4 cellular contexts compared by ENCODE assay signal in the genomic region with DNA sequence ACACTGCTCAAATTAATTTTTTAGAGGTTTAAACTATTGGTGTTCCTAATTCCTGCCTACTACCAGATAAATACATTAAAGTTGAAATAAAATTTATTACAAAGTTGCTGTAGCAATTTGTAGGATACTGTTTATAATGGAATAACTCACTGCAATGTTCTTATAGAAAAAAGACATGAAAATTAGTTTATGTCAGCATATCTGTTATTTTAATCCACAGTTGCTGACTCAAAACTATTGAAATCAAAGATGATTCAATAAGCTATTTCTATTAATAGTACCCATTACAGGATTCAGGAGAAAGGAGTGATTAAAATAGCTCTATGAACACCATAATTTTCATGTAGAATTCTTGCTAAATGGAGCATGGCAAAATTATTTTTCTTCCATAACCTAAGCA.
TF ChIP-seq lines count a peak whose summit lies in the region.

No MANE protein-coding gene starts in this region.

TF ChIP-seq in SK-N-SH treated with all-trans-retinoic acid at 6 μM for 48 hours, 23 proteins besides CTCF, POLR2A, EP300 and RAD21 (continues in another document):
- TF ChIP-seq GLIS3 (CRISPR knock-in tag; IDR thresholded peaks at IDR 0.05), result no peak
- TF ChIP-seq ZNF70 (CRISPR knock-in tag; IDR thresholded peaks at IDR 0.05), result no peak
- TF ChIP-seq BACH2 (CRISPR knock-in tag; IDR thresholded peaks at IDR 0.05; ENCODE audit: borderline replicate concordance), result no peak
- TF ChIP-seq ARNTL (CRISPR knock-in tag; IDR thresholded peaks at IDR 0.05; ENCODE audit: borderline replicate concordance, low read depth), result no peak
- no peak for TF ChIP-seq RARB (CRISPR knock-in tag; IDR thresholded peaks at IDR 0.05)
- TF ChIP-seq TCF4 (CRISPR knock-in tag; IDR thresholded peaks at IDR 0.05; ENCODE audit: borderline replicate concordance), result no peak
- TF ChIP-seq, protein P1, sequence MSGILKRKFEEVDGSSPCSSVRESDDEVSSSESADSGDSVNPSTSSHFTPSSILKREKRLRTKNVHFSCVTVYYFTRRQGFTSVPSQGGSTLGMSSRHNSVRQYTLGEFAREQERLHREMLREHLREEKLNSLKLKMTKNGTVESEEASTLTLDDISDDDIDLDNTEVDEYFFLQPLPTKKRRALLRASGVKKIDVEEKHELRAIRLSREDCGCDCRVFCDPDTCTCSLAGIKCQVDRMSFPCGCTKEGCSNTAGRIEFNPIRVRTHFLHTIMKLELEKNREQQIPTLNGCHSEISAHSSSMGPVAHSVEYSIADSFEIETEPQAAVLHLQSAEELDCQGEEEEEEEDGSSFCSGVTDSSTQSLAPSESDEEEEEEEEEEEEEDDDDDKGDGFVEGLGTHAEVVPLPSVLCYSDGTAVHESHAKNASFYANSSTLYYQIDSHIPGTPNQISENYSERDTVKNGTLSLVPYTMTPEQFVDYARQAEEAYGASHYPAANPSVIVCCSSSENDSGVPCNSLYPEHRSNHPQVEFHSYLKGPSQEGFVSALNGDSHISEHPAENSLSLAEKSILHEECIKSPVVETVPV (CRISPR knock-in tag; IDR thresholded peaks at IDR 0.05), result no peak
- TF ChIP-seq TOX (CRISPR knock-in tag; IDR thresholded peaks at IDR 0.05; ENCODE audit: borderline replicate concordance), result no peak
- TF ChIP-seq ZNF565 (CRISPR knock-in tag; conservative IDR thresholded peaks at IDR 0.05; ENCODE audit: low read depth), result no peak
- TF ChIP-seq ESRRG (CRISPR knock-in tag; IDR thresholded peaks at IDR 0.05), result no peak
- TF ChIP-seq CSDC2 (CRISPR knock-in tag; IDR thresholded peaks at IDR 0.05), result no peak
- TF ChIP-seq ZFP30 (CRISPR knock-in tag; IDR thresholded peaks at IDR 0.05), result no peak

TF ChIP-seq in SK-N-SH, 30 proteins besides CTCF, POLR2A, EP300 and RAD21:
- TF ChIP-seq TAF1 (IDR thresholded peaks at IDR 0.05; ENCODE audit: borderline replicate concordance, low read depth, low read length), result no peak
- TF ChIP-seq TCF12 (IDR thresholded peaks at IDR 0.05), result no peak
- TF ChIP-seq JUND (IDR thresholded peaks at IDR 0.05), result no peak
- no peak for TF ChIP-seq SIN3A (IDR thresholded peaks at IDR 0.05; ENCODE audit: borderline replicate concordance, low read depth, low read length)
- TF ChIP-seq, protein P2, sequence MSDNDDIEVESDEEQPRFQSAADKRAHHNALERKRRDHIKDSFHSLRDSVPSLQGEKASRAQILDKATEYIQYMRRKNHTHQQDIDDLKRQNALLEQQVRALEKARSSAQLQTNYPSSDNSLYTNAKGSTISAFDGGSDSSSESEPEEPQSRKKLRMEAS (IDR thresholded peaks at IDR 0.05; ENCODE audit: low read depth), result no peak
- TF ChIP-seq, protein P3, sequence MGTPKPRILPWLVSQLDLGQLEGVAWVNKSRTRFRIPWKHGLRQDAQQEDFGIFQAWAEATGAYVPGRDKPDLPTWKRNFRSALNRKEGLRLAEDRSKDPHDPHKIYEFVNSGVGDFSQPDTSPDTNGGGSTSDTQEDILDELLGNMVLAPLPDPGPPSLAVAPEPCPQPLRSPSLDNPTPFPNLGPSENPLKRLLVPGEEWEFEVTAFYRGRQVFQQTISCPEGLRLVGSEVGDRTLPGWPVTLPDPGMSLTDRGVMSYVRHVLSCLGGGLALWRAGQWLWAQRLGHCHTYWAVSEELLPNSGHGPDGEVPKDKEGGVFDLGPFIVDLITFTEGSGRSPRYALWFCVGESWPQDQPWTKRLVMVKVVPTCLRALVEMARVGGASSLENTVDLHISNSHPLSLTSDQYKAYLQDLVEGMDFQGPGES (IDR thresholded peaks at IDR 0.05; ENCODE audit: low read depth, low read length), result no peak
- no peak for TF ChIP-seq FOXJ3 (CRISPR knock-in tag; IDR thresholded peaks at IDR 0.05)
TF ChIP-seq in SK-N-SH: peak in this region for 0.

TF ChIP-seq in IMR-90, 13 proteins besides CTCF, POLR2A, EP300 and RAD21:
- TF ChIP-seq RFX5 (IDR thresholded peaks at IDR 0.05; ENCODE audit: low read depth, low read length), result no peak
- TF ChIP-seq MXI1 (IDR thresholded peaks at IDR 0.05; ENCODE audit: borderline replicate concordance, low read depth, low read length), result no peak
- TF ChIP-seq FOS (IDR thresholded peaks at IDR 0.05; ENCODE audit: low read depth, low read length), result no peak
- TF ChIP-seq SMC3 (IDR thresholded peaks at IDR 0.05; ENCODE audit: low read depth, low read length), result no peak
- TF ChIP-seq NFE2L2 (IDR thresholded peaks at IDR 0.05; ENCODE audit: low read depth, low read length), result no peak
- peak; percentile 84 for TF ChIP-seq MAFK (IDR thresholded peaks at IDR 0.05; ENCODE audit: low read depth, low read length)
- no peak for TF ChIP-seq BHLHE40 (IDR thresholded peaks at IDR 0.05; ENCODE audit: low read depth, low read length)

TF ChIP-seq in endothelial cell of umbilical vein, 7 proteins besides CTCF, POLR2A, EP300 and RAD21:
- no peak for TF ChIP-seq EZH2 (IDR thresholded peaks at IDR 0.05; ENCODE audit: borderline replicate concordance, low read depth, low read length, severe bottlenecking)
- TF ChIP-seq FOS (IDR thresholded peaks at IDR 0.05; ENCODE audit: borderline replicate concordance, insufficient read depth, low read length), result no peak
- no peak for TF ChIP-seq MYC (IDR thresholded peaks at IDR 0.05; ENCODE audit: low read depth, low read length)
- no peak for TF ChIP-seq JUN (IDR thresholded peaks at IDR 0.05; ENCODE audit: borderline replicate concordance, insufficient read depth, insufficient read length, low read depth)
- no peak for TF ChIP-seq GATA2 (IDR thresholded peaks at IDR 0.05; ENCODE audit: insufficient read depth, insufficient read length, low read depth, low read length)
- TF ChIP-seq POLR2AphosphoS5 (IDR thresholded peaks at IDR 0.05; ENCODE audit: insufficient read depth, low read depth, low read length), result no peak
TF ChIP-seq in endothelial cell of umbilical vein: peak in this region for 0.
